ENCODE assay signal across 7 cellular contexts in genomic region chr1:22526677-22527076, GRCh38. TPM values are rescaled to one million over a fixed set of nuclear protein-coding genes. Genes with fewer than 3 reads are reported as not detected.
"Had no signal": no experiment of that assay in that cellular context is flagged by ENCODE, and none has a peak within 500 bp of the region (broad histone marks: within the 10 kb centered on the region; RNA-seq: fewer than 3 reads in every experiment).

No MANE protein-coding gene starts in this region.

- H3K4me3 ChIP-seq: GM23248 had no signal

- H3K27ac ChIP-seq: GM23248 had no signal

- H3K9ac ChIP-seq: GM23248 had no signal

- H3K4me3 Mint-ChIP-seq: H9 had no signal

- DNase-seq: GOT3, HCEC 1CT, IMR-90 had no signal

- H3K9me3 Mint-ChIP-seq: H9 had no signal

- FAIRE-seq: HTR-8/SVneo had no signal

RNA-seq across cellular contexts. Expression of gene EPHA8, which starts 36.6 kb away (rescaled TPM):
- total RNA-seq: GM23248, HT-29, IMR-90 had no signal
- polyA plus RNA-seq: GM23248, IMR-90 had no signal
